In genomic region chr17:9529033-9529748, GRCh38 we compare ENCODE assay signal across 8 cellular contexts. TPM values are rescaled to one million over a fixed set of nuclear protein-coding genes. Genes with fewer than 3 reads are reported as not detected.
DNase-seq lines count a peak whose midpoint lies in the region; ATAC-seq, FAIRE-seq and TF ChIP-seq lines count a peak whose summit lies in the region.

No MANE protein-coding gene starts in this region.

- ATAC-seq in SK-N-SH treated with all-trans-retinoic acid at 6 μM for 48 hours (peak; percentile 83), GM18505 (IDR thresholded peaks at IDR 0.05; ENCODE audit: unreplicated experiment) (no peak), HG03095 (IDR thresholded peaks at IDR 0.05; ENCODE audit: unreplicated experiment) (no peak)

- DNase-seq in ACHN (peak; percentile 40), GM12892 (ENCODE audit: insufficient read length) (peak; percentile 18), iPS-NIHi11 (ENCODE audit: low spot score) (peak; percentile 40), islet precursor cell (no peak), amygdala (lab: John Stamatoyannopoulos, UW) (no peak)

- in situ Hi-C loops in ACHN (cut with HindIII; ENCODE audit: low pct_ligation_motif_present, low pct_unique_long_range_greater_than_20kb, low sequenced_read_pairs), result no loop called here

- TF ChIP-seq POLR2A in GM12892 (IDR thresholded peaks at IDR 0.05; ENCODE audit: low read depth, low read length) (no peak), GM18505 (IDR thresholded peaks at IDR 0.05; ENCODE audit: borderline replicate concordance, extremely low read depth, insufficient read depth, insufficient read length) (no peak)

- no peak for FAIRE-seq in GM12892 (lab: Jason Lieb, UNC)

TF ChIP-seq in SK-N-SH treated with all-trans-retinoic acid at 6 μM for 48 hours, 23 proteins besides CTCF, POLR2A, EP300 and RAD21:
- TF ChIP-seq BACH2 (CRISPR knock-in tag; IDR thresholded peaks at IDR 0.05; ENCODE audit: borderline replicate concordance), result no peak
- TF ChIP-seq ARNTL (CRISPR knock-in tag; IDR thresholded peaks at IDR 0.05; ENCODE audit: borderline replicate concordance, low read depth), result no peak
- no peak for TF ChIP-seq PPARA (CRISPR knock-in tag; IDR thresholded peaks at IDR 0.05; ENCODE audit: borderline replicate concordance)
- no peak for TF ChIP-seq TOX (CRISPR knock-in tag; IDR thresholded peaks at IDR 0.05; ENCODE audit: borderline replicate concordance)
- TF ChIP-seq ESRRG (CRISPR knock-in tag; IDR thresholded peaks at IDR 0.05), result no peak
- no peak for TF ChIP-seq ZNF8 (CRISPR knock-in tag; IDR thresholded peaks at IDR 0.05)
- no peak for TF ChIP-seq ZC3H10 (CRISPR knock-in tag; IDR thresholded peaks at IDR 0.05)
- TF ChIP-seq ISL1 (CRISPR knock-in tag; IDR thresholded peaks at IDR 0.05), result no peak
- no peak for TF ChIP-seq GLIS3 (CRISPR knock-in tag; IDR thresholded peaks at IDR 0.05)
- TF ChIP-seq RARB (CRISPR knock-in tag; IDR thresholded peaks at IDR 0.05), result no peak
- no peak for TF ChIP-seq ZNF70 (CRISPR knock-in tag; IDR thresholded peaks at IDR 0.05)
- no peak for TF ChIP-seq CSRNP3 (CRISPR knock-in tag; IDR thresholded peaks at IDR 0.05)
- TF ChIP-seq SNAI2 (CRISPR knock-in tag; IDR thresholded peaks at IDR 0.05), result no peak
- no peak for TF ChIP-seq ZFP3 (CRISPR knock-in tag; IDR thresholded peaks at IDR 0.05)
- TF ChIP-seq PATZ1 (CRISPR knock-in tag; IDR thresholded peaks at IDR 0.05; ENCODE audit: borderline replicate concordance), result no peak
- no peak for TF ChIP-seq ZFP30 (CRISPR knock-in tag; IDR thresholded peaks at IDR 0.05)
- TF ChIP-seq CSDC2 (CRISPR knock-in tag; IDR thresholded peaks at IDR 0.05), result no peak
TF ChIP-seq in SK-N-SH treated with all-trans-retinoic acid at 6 μM for 48 hours: peak in this region for 0.

RNA-seq across cellular contexts. Expression of gene STX8, which starts 46.4 kb away (rescaled TPM):
- polyA plus RNA-seq in GM12892 (2012; ENCODE audit: missing spikeins), result 128 TPM

RNA-seq across cellular contexts. Expression of gene CFAP52, which starts 47.3 kb away (rescaled TPM):
- not detected for polyA plus RNA-seq in GM12892 (2012; ENCODE audit: missing spikeins)

Comparison
In these comparisons a context has a peak if more than half of its experiments do, and no peak if none do; other contexts are left out.
1. DNase-seq: peak in ACHN (single experiment), GM12892 (single experiment) and iPS-NIHi11 (single experiment); none in islet precursor cell (single experiment) and amygdala (0 of 56).